26 cellular contexts compared by ENCODE assay signal in the genomic region with DNA sequence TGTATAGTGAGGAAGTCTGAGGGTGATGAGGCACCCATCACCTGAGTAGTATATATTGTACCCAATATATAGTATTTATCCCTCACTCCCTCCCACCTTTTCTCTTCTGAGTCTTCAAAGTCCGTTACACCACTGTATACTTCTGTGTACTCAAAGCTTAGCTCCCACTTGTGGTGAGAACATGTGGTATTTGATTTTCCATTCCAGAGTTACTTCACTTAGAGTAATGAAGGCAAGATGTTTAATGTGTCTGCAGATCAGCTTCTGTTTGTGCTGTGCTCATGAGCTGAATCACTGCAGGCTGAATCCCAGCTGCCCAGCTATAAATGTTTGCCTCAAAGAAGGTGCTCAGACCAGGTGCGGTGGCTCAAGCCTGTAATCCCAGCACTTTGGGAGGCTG.
DNase-seq lines count a peak whose midpoint lies in the region; ATAC-seq and TF ChIP-seq lines count a peak whose summit lies in the region.
"Had no signal": no experiment of that assay in that cellular context is flagged by ENCODE, and none has a peak within 500 bp of the region (broad histone marks: within the 10 kb centered on the region; RNA-seq: fewer than 3 reads in every experiment).

No MANE protein-coding gene starts in this region.

- TF ChIP-seq POLR2A in transverse colon (IDR thresholded peaks at IDR 0.05) = no peak

- intact Hi-C loops in transverse colon (cut with DNase I; ENCODE audit: low total_unique reads) = no loop called here

- no peak overlapping the region for H3K27ac ChIP-seq in transverse colon
- H3K27ac ChIP-seq: foreskin keratinocyte, SJSA1, suprapubic skin had no signal

- H3K4me1 ChIP-seq in transverse colon = peaks cover 0 to 9% (median 4%) of the 10 kb centered on the region in 4 donors
- H3K4me1 ChIP-seq: foreskin keratinocyte, SJSA1, suprapubic skin had no signal

- H3K4me3 ChIP-seq in fibroblast of mammary gland (ENCODE audit: control insufficient read depth, low read depth, low read length) = no peak overlapping the region
- no peak overlapping the region for H3K4me3 ChIP-seq in transverse colon
- H3K4me3 ChIP-seq: heart right ventricle, K562, SJSA1, spleen, suprapubic skin had no signal

- ATAC-seq in stimulated activated naive CD8-positive, alpha-beta T cell treated with anti-CD3 and anti-CD28 coated beads, Interleukin-15, Interleukin-2, amounts not matched to agents 100 U/mL and 50 U/mL, for 24 hours = no peak
- ATAC-seq: activated CD4-positive, CD25-positive, alpha-beta regulatory T cell treated with anti-CD3 and anti-CD28 coated beads, Interleukin-2, amount 50 U/mL, for 24 hours; foreskin keratinocyte; K562; left lobe of liver; Panc1; stimulated activated effector memory CD8-positive, alpha-beta T cell treated with anti-CD3 and anti-CD28 coated beads, Interleukin-12 subunit alpha, Interleukin-12 subunit beta, amount 100 ng/mL, for 72 hours had no signal

- no peak for TF ChIP-seq EP300 in transverse colon (IDR thresholded peaks at IDR 0.05; ENCODE audit: low read depth)

- in situ Hi-C loops in transverse colon (cut with MboI; ENCODE audit: low pct_ligation_motif_present in 1 of 4, low pct_unique_long_range_greater_than_20kb in 1 of 4, low sequenced_read_pairs in 3 of 4) = loop anchor here in 1 of 4 donors (25.0 kb wide), 1 partner anchor 614 kb away; no protein-coding TSS in a partner anchor

- no peaks in the 10 kb centered on the region for H3K36me3 ChIP-seq in transverse colon
- H3K36me3 ChIP-seq: heart right ventricle, SJSA1, spleen, suprapubic skin had no signal

- TF ChIP-seq CTCF in fibroblast of mammary gland (conservative IDR thresholded peaks at IDR 0.05; ENCODE audit: control insufficient read depth, insufficient read depth, low read depth, low read length) (peak; percentile 6), transverse colon (IDR thresholded peaks at IDR 0.05) (no peak)

- no peaks in the 10 kb centered on the region for H3K9me3 ChIP-seq in transverse colon
- H3K9me3 ChIP-seq: heart right ventricle, SJSA1, spleen, suprapubic skin had no signal

- 57 to 67% methylated on average over 1 to 2 of the region's 2 CpGs for WGBS in transverse colon (ENCODE audit: low coverage in 1 of 2), 2 donors

- DNase-seq in GM03348 (ENCODE audit: low spot score) = peak; percentile 19
- peak; percentile 76 for DNase-seq in RPMI7951 (ENCODE audit: low read depth)
- peak; percentile 70 for DNase-seq in fibroblast of mammary gland (ENCODE audit: low read depth)
- peak; percentile 14 for DNase-seq in renal cortical epithelial cell (ENCODE audit: low read depth)
- no peak for DNase-seq in activated T-cell treated with anti-CD3 and anti-CD28 coated beads, Interleukin-2, amount 50 U/mL, for 48 hours
- no peak for DNase-seq in transverse colon
- no peak for DNase-seq in stimulated activated naive CD8-positive, alpha-beta T cell treated with anti-CD3 and anti-CD28 coated beads, Interleukin-15, Interleukin-2, amounts not matched to agents 100 U/mL and 50 U/mL, for 24 hours
- DNase-seq: CD4-positive, alpha-beta memory T cell; cortex of kidney; foreskin keratinocyte; heart right ventricle; HFFc6; MV-4-11; naive B cell; NCI-H1694; NCI-H524; spleen; stimulated activated CD4-positive, alpha-beta T cell treated with anti-CD3 and anti-CD28 coated beads, Interleukin-2, amount 100 ng/mL, for 48 hours; T-cell had no signal

- no peaks in the 10 kb centered on the region for H3K27me3 ChIP-seq in transverse colon
- H3K27me3 ChIP-seq: foreskin keratinocyte, spleen, suprapubic skin had no signal

Comparison
In these comparisons a context has a peak if more than half of its experiments do, and no peak if none do; other contexts are left out.
1. DNase-seq: peak in GM03348 (single experiment), RPMI7951 (single experiment), fibroblast of mammary gland (single experiment) and renal cortical epithelial cell (single experiment); none in activated T-cell treated with anti-CD3 and anti-CD28 coated beads, Interleukin-2, amount 50 U/mL, for 48 hours (0 of 2), transverse colon (single experiment) and stimulated activated naive CD8-positive, alpha-beta T cell treated with anti-CD3 and anti-CD28 coated beads, Interleukin-15, Interleukin-2, amounts not matched to agents 100 U/mL and 50 U/mL, for 24 hours (single experiment).